ENCODE assay signal across 33 cellular contexts in genomic region chr3:11989383-11990050, GRCh38. TPM values are rescaled to one million over a fixed set of nuclear protein-coding genes. Genes with fewer than 3 reads are reported as not detected.
DNase-seq lines count a peak whose midpoint lies in the region; ATAC-seq, FAIRE-seq and TF ChIP-seq lines count a peak whose summit lies in the region.
"Had no signal": no experiment of that assay in that cellular context is flagged by ENCODE, and none has a peak within 500 bp of the region (broad histone marks: within the 10 kb centered on the region; RNA-seq: fewer than 3 reads in every experiment).

No MANE protein-coding gene starts in this region.

- intact Hi-C loops in A673 (cut with micrococcal nuclease; ENCODE audit: unreplicated experiment), result no loop called here
- intact Hi-C loops in PC-3 (cut with micrococcal nuclease), result no loop called here

- H3K4me3 ChIP-seq in A673 (ENCODE audit: low read depth, low read length, poor library complexity, severe bottlenecking) (no peak overlapping the region), PC-3 (ENCODE audit: low read length) (no peak overlapping the region), fibroblast of mammary gland (ENCODE audit: control insufficient read depth, low read depth, low read length) (no peak overlapping the region)
- H3K4me3 ChIP-seq: left lung, ovary, SK-N-MC, suprapubic skin had no signal

- H3K27me3 ChIP-seq in A673 (replicated peaks; ENCODE audit: insufficient read depth, low read depth, low read length, poor library complexity) (peaks cover 24% of the 10 kb centered on the region), PC-3 (ENCODE audit: low read length) (peaks cover 69% of the 10 kb centered on the region)
- H3K27me3 ChIP-seq: BE2C, left lung, ovary had no signal

- no peak for TF ChIP-seq CTCF in A673 (conservative IDR thresholded peaks at IDR 0.05; ENCODE audit: low read depth, low read length)
- no peak for TF ChIP-seq CTCF in HFFc6 (IDR thresholded peaks at IDR 0.05)
- TF ChIP-seq CTCF in PC-3 (conservative IDR thresholded peaks at IDR 0.05; ENCODE audit: low read depth, low read length), result no peak
- no peak for TF ChIP-seq CTCF in fibroblast of mammary gland (conservative IDR thresholded peaks at IDR 0.05; ENCODE audit: control insufficient read depth, insufficient read depth, low read depth, low read length)

- H3K9ac ChIP-seq in PC-3 (ENCODE audit: low read length), result no peak overlapping the region

- ATAC-seq in PC-3 (no peak), HG02884 (IDR thresholded peaks at IDR 0.05; ENCODE audit: unreplicated experiment) (no peak)
- ATAC-seq: left lung; stimulated activated naive B cell treated with anti-CD40 and anti-IgM and Interleukin-4, amounts not matched to agents 10 μg/mL and 1 μg/mL and 100 μg/mL, for 72 hours had no signal

- BruUV-seq in A673 (replicated peaks; lab: Mats Ljungman, UMichigan) (no TSS peak), PC-3 (replicated peaks; lab: Mats Ljungman, UMichigan) (no TSS peak)

- H3K79me2 ChIP-seq in PC-3 (ENCODE audit: low read length), result no peaks in the 10 kb centered on the region

- CTCF ChIA-PET in A673 (lab: Charles Lee) (no interaction called here), PC-3 (lab: Charles Lee) (no interaction called here)

- H3K4me3 Mint-ChIP-seq in HFFc6, result peak overlapping the region; percentile 5; the same call in 1 of the 2 replicates
- H3K4me3 Mint-ChIP-seq: activated CD4-positive, alpha-beta memory T cell treated with anti-CD3 and anti-CD28 coated beads for 36 hours; activated T-helper 1 cell treated with anti-CD3 and anti-CD28 coated beads, Interleukin-12 subunit alpha, Interleukin-12 subunit beta, Interleukin-2, Interleukin-4 antibody, amounts not matched to agents 30 ng/mL and 10 ng/mL and 1 ng/mL, durations not matched to agents 14 hours and 24 hours and 36 hours; CD8-positive, alpha-beta memory T cell; central memory CD8-positive, alpha-beta T cell; memory B cell; nephron progenitor cell; stimulated activated naive B cell treated with anti-CD40 and anti-IgM and Interleukin-4, amounts not matched to agents 10 μg/mL and 1 μg/mL and 100 μg/mL, for 72 hours; T-helper 1 cell treated with Interleukin-12 subunit alpha and Interleukin-12 subunit beta and Interleukin-4 antibody, amounts not matched to agents 30 μg/mL and 1 μg/mL, for 36 hours had no signal

- no peaks in the 10 kb centered on the region for H3K36me3 Mint-ChIP-seq in HFFc6 (ENCODE audit: low read depth)
- H3K36me3 Mint-ChIP-seq: activated CD4-positive, alpha-beta memory T cell treated with anti-CD3 and anti-CD28 coated beads for 36 hours; CD8-positive, alpha-beta memory T cell; stimulated activated naive B cell treated with anti-CD40 and anti-IgM and Interleukin-4, amounts not matched to agents 10 μg/mL and 1 μg/mL and 100 μg/mL, for 72 hours had no signal

- H3K36me3 ChIP-seq in A673 (ENCODE audit: insufficient read depth, low read length, poor library complexity, severe bottlenecking) (no peaks in the 10 kb centered on the region), PC-3 (ENCODE audit: low read depth, low read length) (no peaks in the 10 kb centered on the region)
- H3K36me3 ChIP-seq: BE2C, left lung, ovary, suprapubic skin had no signal

- H3K27ac Mint-ChIP-seq in HFFc6, result no peak overlapping the region
- H3K27ac Mint-ChIP-seq: activated CD4-positive, alpha-beta memory T cell treated with anti-CD3 and anti-CD28 coated beads for 36 hours; activated T-helper 1 cell treated with anti-CD3 and anti-CD28 coated beads, Interleukin-12 subunit alpha, Interleukin-12 subunit beta, Interleukin-2, Interleukin-4 antibody, amounts not matched to agents 30 ng/mL and 10 ng/mL and 1 ng/mL, durations not matched to agents 14 hours and 24 hours and 36 hours; CD8-positive, alpha-beta memory T cell; memory B cell; nephron progenitor cell; stimulated activated naive B cell treated with anti-CD40 and anti-IgM and Interleukin-4, amounts not matched to agents 10 μg/mL and 1 μg/mL and 100 μg/mL, for 72 hours; T-helper 1 cell treated with Interleukin-12 subunit alpha and Interleukin-12 subunit beta and Interleukin-4 antibody, amounts not matched to agents 30 μg/mL and 1 μg/mL, for 36 hours had no signal

- H3K9me3 ChIP-seq in A673 (ENCODE audit: low read depth, low read length, poor library complexity, severe bottlenecking) (no peaks in the 10 kb centered on the region), PC-3 (ENCODE audit: low read length) (0 out of 2 replicates have a peak, but pooled peaks cover 10% of the 10 kb centered on the region)
- H3K9me3 ChIP-seq: BE2C, left lung, ovary, suprapubic skin had no signal

- H3K9me3 Mint-ChIP-seq in HFFc6, result no peaks in the 10 kb centered on the region
- H3K9me3 Mint-ChIP-seq: activated CD4-positive, alpha-beta memory T cell treated with anti-CD3 and anti-CD28 coated beads for 36 hours; activated T-helper 1 cell treated with anti-CD3 and anti-CD28 coated beads, Interleukin-12 subunit alpha, Interleukin-12 subunit beta, Interleukin-2, Interleukin-4 antibody, amounts not matched to agents 30 ng/mL and 10 ng/mL and 1 ng/mL, durations not matched to agents 14 hours and 24 hours and 36 hours; CD8-positive, alpha-beta memory T cell; central memory CD8-positive, alpha-beta T cell; memory B cell; nephron progenitor cell; T-helper 1 cell treated with Interleukin-12 subunit alpha and Interleukin-12 subunit beta and Interleukin-4 antibody, amounts not matched to agents 30 μg/mL and 1 μg/mL, for 36 hours had no signal

- DNase-seq in A673 (ENCODE audit: low spot score) (peak; percentile 17), HFFc6 (peak; percentile 0), PC-3 (peak; percentile 17), fibroblast of mammary gland (ENCODE audit: low read depth) (peak; percentile 3), urothelium cell line (ENCODE audit: low spot score) (no peak), C1 segment of cervical spinal cord (lab: John Stamatoyannopoulos, UW) (no peak)
- DNase-seq: activated CD4-positive, alpha-beta memory T cell treated with anti-CD3 and anti-CD28 coated beads for 36 hours; activated CD4-positive, CD25-positive, alpha-beta regulatory T cell treated with anti-CD3 and anti-CD28 coated beads, Interleukin-2, amount 50 U/mL, for 72 hours; activated CD8-positive, alpha-beta memory T cell treated with anti-CD3 and anti-CD28 coated beads, Interleukin-2, amount 50 U/mL, for 4 hours; activated naive CD4-positive, alpha-beta T cell treated with Interleukin-2 at 50 U/mL for 16 hours; BE2C; CD8-positive, alpha-beta memory T cell; EL; erythroblast; HCEC 1CT; KBM-7; left lung; NCI-H1436; NCI-H2081 treated with DMSO at 0.1 percent for 48 hours; NCI-H446; NCI-H82; nephron progenitor cell; ovary; stimulated activated naive B cell treated with anti-CD40 and anti-IgM and Interleukin-4, amounts not matched to agents 10 μg/mL and 1 μg/mL and 100 μg/mL, for 72 hours had no signal

- H3K9me2 ChIP-seq in PC-3 (replicated peaks; ENCODE audit: low read length), result no peaks in the 10 kb centered on the region

- no peak overlapping the region for H3K27ac ChIP-seq in A673 (ENCODE audit: low read depth, low read length, poor library complexity, severe bottlenecking)
- no peak overlapping the region for H3K27ac ChIP-seq in PC-3 (ENCODE audit: low read length)
- H3K27ac ChIP-seq: left lung, ovary, SK-N-MC, suprapubic skin had no signal

- H4K20me1 ChIP-seq in PC-3 (ENCODE audit: low read length), result no peaks in the 10 kb centered on the region

- no peak overlapping the region for H3K4me2 ChIP-seq in PC-3 (ENCODE audit: low read length)

- no peak overlapping the region for H2AFZ ChIP-seq in PC-3 (ENCODE audit: low read length)

- H3K4me1 Mint-ChIP-seq in HFFc6 (ENCODE audit: low read depth), result no peaks in the 10 kb centered on the region
- H3K4me1 Mint-ChIP-seq: CD8-positive, alpha-beta memory T cell; central memory CD8-positive, alpha-beta T cell; memory B cell; nephron progenitor cell; stimulated activated naive B cell treated with anti-CD40 and anti-IgM and Interleukin-4, amounts not matched to agents 10 μg/mL and 1 μg/mL and 100 μg/mL, for 72 hours had no signal

- peaks cover 5% of the 10 kb centered on the region; the same call in 1 of the 2 replicates for H3K27me3 Mint-ChIP-seq in HFFc6 (ENCODE audit: insufficient read depth)

- no peaks in the 10 kb centered on the region for H3F3A ChIP-seq in PC-3 (ENCODE audit: low read length, unreplicated experiment)

- POLR2A ChIA-PET in A673 (lab: Charles Lee; ENCODE audit: low non-redundant PET), result no interaction called here
- POLR2A ChIA-PET in PC-3 (lab: Charles Lee; ENCODE audit: unreplicated experiment), result interaction anchor here (0.7 kb wide), 1 partner anchor 35 kb away, joined by 4 read pairs; no protein-coding TSS in a partner anchor

- FAIRE-seq in urothelium cell line (lab: Jason Lieb, UNC), result no peak
- FAIRE-seq: islet of Langerhans had no signal

- H3K4me1 ChIP-seq in A673 (ENCODE audit: insufficient read depth, low read length, poor library complexity, severe bottlenecking), result no peaks in the 10 kb centered on the region
- no peaks in the 10 kb centered on the region for H3K4me1 ChIP-seq in PC-3 (ENCODE audit: insufficient read depth, low read length)
- H3K4me1 ChIP-seq: left lung, suprapubic skin had no signal

RNA-seq across cellular contexts. Expression of gene SYN2, which starts 14.7 kb away (rescaled TPM):
- total RNA-seq in A673 (2021), result 0.59 and 0.62 TPM in 2 replicates
- total RNA-seq in HFFc6 (2021; fragmentation: NEBNext Ultra II Directional; extraction: Animal tissue kit (Norgen Biotek cat#: 25700)), result under 1 TPM in 3 of 6 experiments, not detected in 3; 0.08 to 0.11 (median 0.10) TPM
- 1.5 and 1.9 TPM in 2 replicates for total RNA-seq in PC-3 (2014; rRNA removed)
- total RNA-seq: activated CD4-positive, alpha-beta memory T cell treated with anti-CD3 and anti-CD28 coated beads for 36 hours; fibroblast of villous mesenchyme had no signal

Comparison
In these comparisons a context has a peak if more than half of its experiments do, and no peak if none do; other contexts are left out.
1. DNase-seq: peak in A673 (single experiment), HFFc6 (single experiment), PC-3 (single experiment) and fibroblast of mammary gland (single experiment); none in urothelium cell line (single experiment) and C1 segment of cervical spinal cord (0 of 14).